Comparison of ENCODE assay signal across 8 cellular contexts in the genomic region with DNA sequence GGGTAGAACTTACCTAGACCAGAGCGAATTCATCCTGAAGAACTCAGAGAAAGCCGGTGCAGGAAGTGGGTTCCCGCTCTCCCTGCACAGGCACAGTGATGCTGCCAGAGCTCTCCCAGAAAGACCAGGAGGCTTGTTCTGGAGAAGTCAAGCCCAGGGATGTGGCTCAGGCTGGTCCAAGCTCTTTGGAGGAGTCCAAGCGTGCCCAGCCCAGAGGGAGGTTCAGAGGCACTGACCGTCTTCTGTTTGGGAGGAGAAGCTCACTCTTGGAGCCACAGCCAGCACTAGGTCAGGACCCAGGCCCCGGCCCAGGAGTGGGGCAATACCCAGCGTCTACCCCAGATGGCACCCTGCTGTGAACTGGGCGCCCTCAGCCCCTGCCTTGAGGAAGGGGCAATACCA. TPM values are rescaled to one million over a fixed set of nuclear protein-coding genes. Genes with fewer than 3 reads are reported as not detected.
DNase-seq lines count a peak whose midpoint lies in the region; ATAC-seq, FAIRE-seq and TF ChIP-seq lines count a peak whose summit lies in the region.

No MANE protein-coding gene starts in this region.

- intact Hi-C loops in heart right ventricle (cut with DNase I) (loop anchor here in 3 of 10 donors (5.0 to 10.0 kb wide), 2 partner anchors 36 to 1273 kb away; a partner anchor contains a TSS), cardiac septum (cut with DNase I) (loop anchor here (2.0 to 10.0 kb wide), 3 partner anchors 37 to 317 kb away; a partner anchor contains a TSS), upper lobe of right lung (cut with DNase I) (no loop called here), kidney (cut with DNase I) (no loop called here)
- intact Hi-C loops in activated T-helper 2 cell treated with anti-CD3 and anti-CD28 coated beads, Interferon-gamma antibody, Interleukin-2, Interleukin-4, amounts not matched to agents 10 μg/mL and 5 μg/mL and 100 μg/mL, durations not matched to agents 14 hours and 24 hours and 36 hours (cut with micrococcal nuclease), result loop anchor here (5.0 kb wide), 1 partner anchor 314 kb away; no protein-coding TSS in a partner anchor

- peak overlapping the region; percentile 81 for H3K18ac ChIP-seq in mesendoderm (ENCODE audit: low read length)

- no peak for ATAC-seq in heart right ventricle
- ATAC-seq in upper lobe of right lung, result no peak

- no peaks in the 10 kb centered on the region for H3K27me3 Mint-ChIP-seq in astrocyte (ENCODE audit: low read depth, unreplicated experiment)
- peaks cover 52% of the 10 kb centered on the region for H3K27me3 Mint-ChIP-seq in activated T-helper 2 cell treated with anti-CD3 and anti-CD28 coated beads, Interferon-gamma antibody, Interleukin-2, Interleukin-4, amounts not matched to agents 10 μg/mL and 5 μg/mL and 100 μg/mL, durations not matched to agents 14 hours and 24 hours and 36 hours (ENCODE audit: low read depth)

- H3K4me3 Mint-ChIP-seq in astrocyte (ENCODE audit: unreplicated experiment), result peak overlapping the region; percentile 91
- no peak overlapping the region for H3K4me3 Mint-ChIP-seq in activated T-helper 2 cell treated with anti-CD3 and anti-CD28 coated beads, Interferon-gamma antibody, Interleukin-2, Interleukin-4, amounts not matched to agents 10 μg/mL and 5 μg/mL and 100 μg/mL, durations not matched to agents 14 hours and 24 hours and 36 hours (ENCODE audit: low read depth)

- peak overlapping the region; percentile 89 for H3K9ac ChIP-seq in astrocyte (ENCODE audit: low read length)
- peak overlapping the region; percentile 66 for H3K9ac ChIP-seq in mesendoderm (ENCODE audit: low read length)
- no peak overlapping the region for H3K9ac ChIP-seq in kidney (ENCODE audit: low read length in 2 of 2)

- H3K79me1 ChIP-seq in mesendoderm (ENCODE audit: low read length), result peaks cover 6% of the 10 kb centered on the region

- DNase-seq in heart right ventricle (no peak), cardiac septum (ENCODE audit: low spot score) (no peak), astrocyte (ENCODE audit: low read depth) (no peak), mesendoderm (peak; percentile 62), upper lobe of right lung (no peak), kidney (no peak), activated gamma-delta T cell (lab: John Stamatoyannopoulos, UW) (no peak)
- DNase-seq in activated T-helper 2 cell treated with anti-CD3 and anti-CD28 coated beads, Interferon-gamma antibody, Interleukin-2, Interleukin-4, amounts not matched to agents 10 μg/mL and 5 μg/mL and 100 μg/mL, durations not matched to agents 14 hours and 24 hours and 36 hours (ENCODE audit: low spot score), result no peak

- H3K4me2 ChIP-seq in astrocyte (ENCODE audit: low read length) (peak overlapping the region; percentile 88), mesendoderm (ENCODE audit: low read length) (peak overlapping the region; percentile 61)

- TF ChIP-seq CTCF in heart right ventricle (IDR thresholded peaks at IDR 0.05), result peak in 2 of 9 donors; percentile 8 to 19
- TF ChIP-seq CTCF in astrocyte (IDR thresholded peaks at IDR 0.05; ENCODE audit: insufficient read depth, low read depth, low read length), result no peak
- TF ChIP-seq CTCF in upper lobe of right lung (IDR thresholded peaks at IDR 0.05), result no peak
- TF ChIP-seq CTCF in kidney (IDR thresholded peaks at IDR 0.05; ENCODE audit: borderline replicate concordance, extremely low read depth, insufficient read depth), result no peak

- peaks cover 62% of the 10 kb centered on the region for H3K79me2 ChIP-seq in astrocyte (ENCODE audit: insufficient read depth, low read length)
- H3K79me2 ChIP-seq in mesendoderm (ENCODE audit: control insufficient read depth, insufficient read depth, low read length), result peaks cover 38% of the 10 kb centered on the region

- H3K4me1 ChIP-seq in heart right ventricle (peaks cover 17 to 79% (median 50%) of the 10 kb centered on the region in 9 donors), astrocyte (ENCODE audit: insufficient read depth, low read length) (peaks cover 44% of the 10 kb centered on the region), mesendoderm (ENCODE audit: control insufficient read depth, low read depth, low read length) (peaks cover 28% of the 10 kb centered on the region), upper lobe of right lung (peaks cover 34% of the 10 kb centered on the region), kidney (ENCODE audit: control insufficient read depth in 1 of 2, insufficient read depth in 1 of 2, low read depth in 1 of 2, low read length in 2 of 2) (peaks cover 8 to 11% of the 10 kb centered on the region in 2 donors)

- H2BK5ac ChIP-seq in mesendoderm (ENCODE audit: low read length), result peak overlapping the region; percentile 100

- peaks cover 2% of the 10 kb centered on the region for H3K36me3 Mint-ChIP-seq in astrocyte (ENCODE audit: low read depth, unreplicated experiment)
- H3K36me3 Mint-ChIP-seq in activated T-helper 2 cell treated with anti-CD3 and anti-CD28 coated beads, Interferon-gamma antibody, Interleukin-2, Interleukin-4, amounts not matched to agents 10 μg/mL and 5 μg/mL and 100 μg/mL, durations not matched to agents 14 hours and 24 hours and 36 hours (ENCODE audit: low read depth), result no peaks in the 10 kb centered on the region

- no peaks in the 10 kb centered on the region for H3K9me3 Mint-ChIP-seq in astrocyte (ENCODE audit: unreplicated experiment)
- H3K9me3 Mint-ChIP-seq in activated T-helper 2 cell treated with anti-CD3 and anti-CD28 coated beads, Interferon-gamma antibody, Interleukin-2, Interleukin-4, amounts not matched to agents 10 μg/mL and 5 μg/mL and 100 μg/mL, durations not matched to agents 14 hours and 24 hours and 36 hours, result no peaks in the 10 kb centered on the region

- H4K8ac ChIP-seq in mesendoderm (ENCODE audit: low read depth, low read length), result peak overlapping the region; percentile 43

- H3K9me3 ChIP-seq in heart right ventricle (no peaks in the 10 kb centered on the region), astrocyte (ENCODE audit: insufficient read depth, low read depth, low read length) (no peaks in the 10 kb centered on the region), upper lobe of right lung (no peaks in the 10 kb centered on the region), kidney (ENCODE audit: control insufficient read depth in 1 of 2, low read length in 2 of 2) (no peaks in the 10 kb centered on the region)

- H2BK15ac ChIP-seq in mesendoderm (replicated peaks; ENCODE audit: low read depth), result no peak overlapping the region

- H2AK5ac ChIP-seq in mesendoderm (ENCODE audit: low read length), result peak overlapping the region; percentile 72

- H2BK120ac ChIP-seq in mesendoderm (ENCODE audit: low read depth, low read length), result peak overlapping the region; percentile 75

- peak overlapping the region; percentile 89 for H3K56ac ChIP-seq in mesendoderm (ENCODE audit: low read length)

- H3K4me3 ChIP-seq in heart right ventricle (peak overlapping the region in 8 of 10 donors; percentile 61 to 92 (median 82)), astrocyte (ENCODE audit: insufficient read depth, low read depth, low read length) (peak overlapping the region; percentile 69), mesendoderm (ENCODE audit: low read length) (no peak overlapping the region), upper lobe of right lung (peak overlapping the region; percentile 95), kidney (ENCODE audit: low read length in 2 of 2) (peak overlapping the region in 1 of 2 donors; percentile 85)

- H3K27me3 ChIP-seq in heart right ventricle, result peaks cover 0 to 33% (median 0%) of the 10 kb centered on the region in 7 donors
- H3K27me3 ChIP-seq in astrocyte (ENCODE audit: insufficient read depth, low read length), result no peaks in the 10 kb centered on the region
- H3K27me3 ChIP-seq in mesendoderm (ENCODE audit: insufficient read depth, low read length, poor library complexity), result no peaks in the 10 kb centered on the region
- H3K27me3 ChIP-seq in upper lobe of right lung, result no peaks in the 10 kb centered on the region

- FAIRE-seq in astrocyte (lab: Jason Lieb, UNC) (no peak), kidney (lab: Jason Lieb, UNC) (no peak)

- peak overlapping the region; percentile 33 for H4K5ac ChIP-seq in mesendoderm (ENCODE audit: low read length)

- H3K23ac ChIP-seq in mesendoderm (ENCODE audit: low read length), result peak overlapping the region; percentile 83

- H3K4ac ChIP-seq in mesendoderm (ENCODE audit: low read depth, low read length), result peak overlapping the region; percentile 76

- WGBS in heart right ventricle, 2 donors, result 75 to 81% methylated on average over 8 of the region's 8 CpGs
- no CpG with 5 or more reads among the region's 8 CpGs for WGBS in mesendoderm (ENCODE audit: extremely low coverage, insufficient coverage, low lambda C conversion rate)

- peaks cover 37% of the 10 kb centered on the region for H3K4me1 Mint-ChIP-seq in astrocyte (ENCODE audit: low read depth, unreplicated experiment)
- peaks cover 14% of the 10 kb centered on the region for H3K4me1 Mint-ChIP-seq in activated T-helper 2 cell treated with anti-CD3 and anti-CD28 coated beads, Interferon-gamma antibody, Interleukin-2, Interleukin-4, amounts not matched to agents 10 μg/mL and 5 μg/mL and 100 μg/mL, durations not matched to agents 14 hours and 24 hours and 36 hours (ENCODE audit: low read depth)

- H4K20me1 ChIP-seq in astrocyte (ENCODE audit: insufficient read depth, low read length), result peaks cover 26% of the 10 kb centered on the region

- H3K36me3 ChIP-seq in heart right ventricle (no peaks in the 10 kb centered on the region), astrocyte (ENCODE audit: insufficient read depth, low read length) (no peaks in the 10 kb centered on the region), mesendoderm (ENCODE audit: control insufficient read depth, insufficient read depth, low read length) (no peaks in the 10 kb centered on the region), upper lobe of right lung (no peaks in the 10 kb centered on the region), kidney (ENCODE audit: control insufficient read depth in 1 of 2, insufficient read depth in 2 of 2, low read length in 2 of 2) (no peaks in the 10 kb centered on the region)

- H3K27ac ChIP-seq in heart right ventricle (peak overlapping the region in 8 of 10 donors; percentile 86 to 96 (median 94)), astrocyte (ENCODE audit: low read depth, low read length) (peak overlapping the region; percentile 87), mesendoderm (ENCODE audit: low read depth, low read length) (peak overlapping the region; percentile 90), upper lobe of right lung (peak overlapping the region; percentile 96), kidney (ENCODE audit: low read depth in 2 of 2, low read length in 2 of 2) (no peak overlapping the region)

- no peak overlapping the region for H3K27ac Mint-ChIP-seq in astrocyte (ENCODE audit: unreplicated experiment)
- H3K27ac Mint-ChIP-seq in activated T-helper 2 cell treated with anti-CD3 and anti-CD28 coated beads, Interferon-gamma antibody, Interleukin-2, Interleukin-4, amounts not matched to agents 10 μg/mL and 5 μg/mL and 100 μg/mL, durations not matched to agents 14 hours and 24 hours and 36 hours, result no peak overlapping the region

- H2AFZ ChIP-seq in astrocyte (ENCODE audit: low read depth, low read length), result no peak overlapping the region

RNA-seq across cellular contexts. Expression of a gene that starts 1.5 kb away (rescaled TPM):
- total RNA-seq in heart right ventricle (10 to 100 TPM; 16.1 to 39.2 (median 30.4) TPM), cardiac septum (34.8 TPM), astrocyte (49.4 and 65.1 TPM in 2 replicates), upper lobe of right lung (49.1 TPM), kidney (30.4 TPM)
- polyA plus RNA-seq in heart right ventricle (10 to 100 TPM; 10.5 to 81.8 TPM), kidney (ENCODE audit: insufficient read depth, low read depth, low replicate concordance) (12.9 TPM)
- 52.6 TPM for polyA plus RNA-seq in mesendoderm (2013, experiment 1 of 2)
- polyA plus RNA-seq in mesendoderm (2013, experiment 2 of 2), result 52.5 TPM
- total RNA-seq in activated T-helper 2 cell treated with anti-CD3 and anti-CD28 coated beads, Interferon-gamma antibody, Interleukin-2, Interleukin-4, amounts not matched to agents 10 μg/mL and 5 μg/mL and 100 μg/mL, durations not matched to agents 14 hours and 24 hours and 36 hours, result 0.99 and 1.1 TPM in 2 replicates

Comparison
In these comparisons a context has a peak if more than half of its experiments do, and no peak if none do; other contexts are left out.
1. H3K27ac ChIP-seq: peak in heart right ventricle (8 of 10), astrocyte (single experiment), mesendoderm (single experiment) and upper lobe of right lung (single experiment); none in kidney (0 of 2).
2. H3K9ac ChIP-seq: peak in astrocyte (single experiment) and mesendoderm (single experiment); none in kidney (0 of 2).
3. intact Hi-C loops: an anchor here in cardiac septum (2.0 to 10.0 kb wide) and activated T-helper 2 cell treated with anti-CD3 and anti-CD28 coated beads, Interferon-gamma antibody, Interleukin-2, Interleukin-4, amounts not matched to agents 10 μg/mL and 5 μg/mL and 100 μg/mL, durations not matched to agents 14 hours and 24 hours and 36 hours (5.0 kb wide); none called in upper lobe of right lung and kidney.